8 cellular contexts compared by ENCODE assay signal in genomic region chr5:86968311-86968753, GRCh38.
A peak's percentile ranks its signal among the peaks of the same experiment; 100 is the strongest.
DNase-seq lines count a peak whose midpoint lies in the region; ATAC-seq, FAIRE-seq and TF ChIP-seq lines count a peak whose summit lies in the region.

No MANE protein-coding gene starts in this region.

- H3K27ac ChIP-seq in SJCRH30, result peak overlapping the region; percentile 21; the same call in 1 of the 2 replicates
- H3K27ac ChIP-seq in small intestine (ENCODE audit: low read depth in 1 of 2, low read length in 1 of 2), result no peak overlapping the region

- no peak for ATAC-seq in HG02852 (IDR thresholded peaks at IDR 0.05; ENCODE audit: unreplicated experiment)

- no peaks in the 10 kb centered on the region for H3K27me3 ChIP-seq in SJCRH30
- no peaks in the 10 kb centered on the region for H3K27me3 ChIP-seq in small intestine (ENCODE audit: control insufficient read depth in 2 of 2, insufficient read depth in 2 of 2, low read length in 2 of 2)

- FAIRE-seq in small intestine (lab: Jason Lieb, UNC), result no peak

- DNase-seq in AG20443 (ENCODE audit: low spot score) (peak; percentile 40), HFF-Myc (ENCODE audit: extremely low read depth, low read depth) (no peak), SJCRH30 (peak; percentile 50 to 74), fibroblast of villous mesenchyme (ENCODE audit: low read depth) (peak; percentile 60), renal cortical epithelial cell (ENCODE audit: low read depth) (peak; percentile 73), small intestine (no peak)
- DNase-seq in stimulated activated CD4-positive, alpha-beta T cell treated with anti-CD3 and anti-CD28 coated beads, Interleukin-4, amount 100 ng/mL, for 24 hours, result no peak

- H3K9me3 ChIP-seq in SJCRH30 (replicated peaks) (no peaks in the 10 kb centered on the region), small intestine (ENCODE audit: control insufficient read depth, low read depth) (no peaks in the 10 kb centered on the region)

- TF ChIP-seq CTCF in HFF-Myc (IDR thresholded peaks at IDR 0.05; ENCODE audit: low read depth, low read length, missing control alignments), result peak; percentile 2
- peak; percentile 40 for TF ChIP-seq CTCF in fibroblast of villous mesenchyme (IDR thresholded peaks at IDR 0.05; ENCODE audit: insufficient read depth, low read depth, low read length)

- no peaks in the 10 kb centered on the region for H3K4me1 ChIP-seq in SJCRH30
- no peaks in the 10 kb centered on the region for H3K4me1 ChIP-seq in small intestine (ENCODE audit: control insufficient read depth in 2 of 2, insufficient read depth in 1 of 2, low read depth in 1 of 2, low read length in 1 of 2)

- WGBS in small intestine, 3 donors, result 3 to 7% (median 7%) methylated on average over 4 of the region's 4 CpGs

- H3K4me3 ChIP-seq in HFF-Myc (replicated peaks; ENCODE audit: low read depth, low read length) (no peak overlapping the region), SJCRH30 (peak overlapping the region; percentile 29), fibroblast of villous mesenchyme (ENCODE audit: low read depth, low read length) (no peak overlapping the region), small intestine (ENCODE audit: low read depth in 1 of 2, low read length in 2 of 2) (no peak overlapping the region)

- no peaks in the 10 kb centered on the region for H3K36me3 ChIP-seq in SJCRH30
- H3K36me3 ChIP-seq in small intestine (ENCODE audit: control insufficient read depth in 2 of 2, insufficient read depth in 2 of 2, low read length in 2 of 2), result no peaks in the 10 kb centered on the region

Comparison
In these comparisons a context has a peak if more than half of its experiments do, and no peak if none do; other contexts are left out.
1. DNase-seq: peak in AG20443 (single experiment), SJCRH30 (2 of 2), fibroblast of villous mesenchyme (single experiment) and renal cortical epithelial cell (single experiment); none in HFF-Myc (single experiment), stimulated activated CD4-positive, alpha-beta T cell treated with anti-CD3 and anti-CD28 coated beads, Interleukin-4, amount 100 ng/mL, for 24 hours (single experiment) and small intestine (single experiment).